In genomic region chr2:27724905-27725693, GRCh38 we compare ENCODE assay signal across 12 cellular contexts. TPM values are rescaled to one million over a fixed set of nuclear protein-coding genes. Genes with fewer than 3 reads are reported as not detected.
DNase-seq lines count a peak whose midpoint lies in the region; ATAC-seq and TF ChIP-seq lines count a peak whose summit lies in the region.
"Had no signal": no experiment of that assay in that cellular context is flagged by ENCODE, and none has a peak within 500 bp of the region (broad histone marks: within the 10 kb centered on the region; RNA-seq: fewer than 3 reads in every experiment).

No MANE protein-coding gene starts in this region.

- peak overlapping the region; percentile 34 for H3K27ac Mint-ChIP-seq in progenitor cell of endocrine pancreas
- H3K27ac Mint-ChIP-seq in stimulated activated memory B cell treated with anti-CD40 and anti-IgM and Interleukin-4, amounts not matched to agents 10 μg/mL and 1 μg/mL and 100 μg/mL, for 72 hours, result no peak overlapping the region
- H3K27ac Mint-ChIP-seq: activated CD4-positive, alpha-beta T cell treated with anti-CD3 and anti-CD28 coated beads, Interleukin-2, amount 10 ng/mL, durations not matched to agents 7 days and 5 days had no signal

- H3K36me3 ChIP-seq in adipocyte (ENCODE audit: control insufficient read depth, insufficient read depth, low read length, severe bottlenecking) (no peaks in the 10 kb centered on the region), gastroesophageal sphincter (no peaks in the 10 kb centered on the region)

- peak; percentile 48 for DNase-seq in ACHN
- DNase-seq in adipocyte (ENCODE audit: low read depth), result peak; percentile 74
- DNase-seq in progenitor cell of endocrine pancreas (ENCODE audit: low spot score, unreplicated experiment), result no peak
- DNase-seq in anterior cingulate cortex (lab: John Stamatoyannopoulos, UW), result no peak
- DNase-seq in middle frontal gyrus (ENCODE audit: extremely low spot score, low spot score), result no peak
- DNase-seq: activated CD4-positive, alpha-beta T cell treated with anti-CD3 and anti-CD28 coated beads, Interleukin-2, amount 10 ng/mL, durations not matched to agents 7 days and 5 days; AML-193; NCI-H2029 treated with DMSO at 0.1 percent for 48 hours had no signal

- peak overlapping the region; percentile 13 for H3K9ac ChIP-seq in adipocyte (ENCODE audit: low read length)

- H3K27me3 Mint-ChIP-seq in progenitor cell of endocrine pancreas, result peaks cover 4% of the 10 kb centered on the region
- peaks cover 12% of the 10 kb centered on the region for H3K27me3 Mint-ChIP-seq in stimulated activated memory B cell treated with anti-CD40 and anti-IgM and Interleukin-4, amounts not matched to agents 10 μg/mL and 1 μg/mL and 100 μg/mL, for 72 hours
- H3K27me3 Mint-ChIP-seq: activated CD4-positive, alpha-beta T cell treated with anti-CD3 and anti-CD28 coated beads, Interleukin-2, amount 10 ng/mL, durations not matched to agents 7 days and 5 days had no signal

- TF ChIP-seq CTCF in gastroesophageal sphincter (IDR thresholded peaks at IDR 0.05), result no peak
- no peak for TF ChIP-seq CTCF in progenitor cell of endocrine pancreas (IDR thresholded peaks at IDR 0.05; ENCODE audit: unreplicated experiment)

- in situ Hi-C loops in ACHN (cut with HindIII; ENCODE audit: low pct_ligation_motif_present, low pct_unique_long_range_greater_than_20kb, low sequenced_read_pairs), result no loop called here

- TF ChIP-seq EP300 in gastroesophageal sphincter (IDR thresholded peaks at IDR 0.05), result peak; percentile 63

- H3K36me3 Mint-ChIP-seq in progenitor cell of endocrine pancreas (ENCODE audit: insufficient read depth), result no peaks in the 10 kb centered on the region
- no peaks in the 10 kb centered on the region for H3K36me3 Mint-ChIP-seq in stimulated activated memory B cell treated with anti-CD40 and anti-IgM and Interleukin-4, amounts not matched to agents 10 μg/mL and 1 μg/mL and 100 μg/mL, for 72 hours

- no peaks in the 10 kb centered on the region for H3K9me3 ChIP-seq in adipocyte (ENCODE audit: control insufficient read depth, low read length)
- H3K9me3 ChIP-seq in gastroesophageal sphincter, result no peaks in the 10 kb centered on the region

- peak overlapping the region; percentile 66 to 83 (median 78) for H3K27ac ChIP-seq in gastroesophageal sphincter
- H3K27ac ChIP-seq: SK-N-MC had no signal

- peak; percentile 67 for ATAC-seq in gastroesophageal sphincter
- no peak for ATAC-seq in stimulated activated memory B cell treated with anti-CD40 and anti-IgM and Interleukin-4, amounts not matched to agents 10 μg/mL and 1 μg/mL and 100 μg/mL, for 72 hours
- ATAC-seq in GM21528 (IDR thresholded peaks at IDR 0.05; ENCODE audit: low FRiP score, unreplicated experiment), result no peak

- peak in 1 of 2 donors; percentile 23 for TF ChIP-seq POLR2A in gastroesophageal sphincter (IDR thresholded peaks at IDR 0.05)

- 40 to 49% methylated on average over 2 to 3 of the region's 5 CpGs for WGBS in gastroesophageal sphincter (ENCODE audit: low coverage in 1 of 2), 2 donors

- H3K4me1 ChIP-seq in adipocyte (ENCODE audit: control insufficient read depth, insufficient read depth, low read length), result peaks cover 11% of the 10 kb centered on the region
- peaks cover 0 to 35% (median 19%) of the 10 kb centered on the region in 3 donors for H3K4me1 ChIP-seq in gastroesophageal sphincter

- peaks cover 3% of the 10 kb centered on the region for H3K4me1 Mint-ChIP-seq in progenitor cell of endocrine pancreas (ENCODE audit: low read depth)
- H3K4me1 Mint-ChIP-seq in stimulated activated memory B cell treated with anti-CD40 and anti-IgM and Interleukin-4, amounts not matched to agents 10 μg/mL and 1 μg/mL and 100 μg/mL, for 72 hours, result peaks cover 6% of the 10 kb centered on the region

- H3K9me3 Mint-ChIP-seq in progenitor cell of endocrine pancreas (ENCODE audit: low read depth), result no peaks in the 10 kb centered on the region
- no peaks in the 10 kb centered on the region for H3K9me3 Mint-ChIP-seq in stimulated activated memory B cell treated with anti-CD40 and anti-IgM and Interleukin-4, amounts not matched to agents 10 μg/mL and 1 μg/mL and 100 μg/mL, for 72 hours
- H3K9me3 Mint-ChIP-seq: activated CD4-positive, alpha-beta T cell treated with anti-CD3 and anti-CD28 coated beads, Interleukin-2, amount 10 ng/mL, durations not matched to agents 7 days and 5 days had no signal

- H3K4me3 ChIP-seq in adipocyte (ENCODE audit: low read length), result no peak overlapping the region
- H3K4me3 ChIP-seq in gastroesophageal sphincter, result no peak overlapping the region
- H3K4me3 ChIP-seq: SK-N-MC had no signal

- H3K27me3 ChIP-seq in adipocyte (replicated peaks; ENCODE audit: control insufficient read depth, insufficient read depth, low read length) (no peaks in the 10 kb centered on the region), gastroesophageal sphincter (no peaks in the 10 kb centered on the region)

- no peak overlapping the region for H3K4me3 Mint-ChIP-seq in progenitor cell of endocrine pancreas (ENCODE audit: low read depth)
- H3K4me3 Mint-ChIP-seq in stimulated activated memory B cell treated with anti-CD40 and anti-IgM and Interleukin-4, amounts not matched to agents 10 μg/mL and 1 μg/mL and 100 μg/mL, for 72 hours, result no peak overlapping the region
- H3K4me3 Mint-ChIP-seq: activated CD4-positive, alpha-beta T cell treated with anti-CD3 and anti-CD28 coated beads, Interleukin-2, amount 10 ng/mL, durations not matched to agents 7 days and 5 days had no signal

RNA-seq across cellular contexts. Expression of gene MRPL33, which starts 46.4 kb away (rescaled TPM):
- total RNA-seq in gastroesophageal sphincter (100 to 1,000 TPM; 216 to 448 (median 360) TPM), progenitor cell of endocrine pancreas (59.7 and 63.3 TPM in 2 replicates)

Comparison
In these comparisons a context has a peak if more than half of its experiments do, and no peak if none do; other contexts are left out.
1. DNase-seq: peak in ACHN (single experiment) and adipocyte (single experiment); none in progenitor cell of endocrine pancreas (single experiment), anterior cingulate cortex (0 of 58) and middle frontal gyrus (single experiment).